Comparison of ENCODE assay signal across 8 cellular contexts in genomic region chr2:75710577-75711253, GRCh38. TPM values are rescaled to one million over a fixed set of nuclear protein-coding genes. Genes with fewer than 3 reads are reported as not detected.
A peak's percentile ranks its signal among the peaks of the same experiment; 100 is the strongest.
DNase-seq lines count a peak whose midpoint lies in the region; ATAC-seq and TF ChIP-seq lines count a peak whose summit lies in the region.

TSS of gene GCFC2 (minus strand) at chr2:75710915. CDS start at chr2:75710855, 60 bp downstream.

- no peaks in the 10 kb centered on the region for H4K20me1 ChIP-seq in OCI-LY7 (ENCODE audit: insufficient read depth, low read length)

- H3K4me3 ChIP-seq in OCI-LY7 (ENCODE audit: low read depth, low read length, poor library complexity, severe bottlenecking), result peak within 1 kb of the TSS; percentile 72

- no TSS peak for BruUV-seq in OCI-LY7 (replicated peaks; lab: Mats Ljungman, UMichigan)

- DNase-seq in DMS 273 treated with DMSO at 0.1 percent for 48 hours (lab: John Stamatoyannopoulos, UW) (peak; percentile 65), HuH-7 (ENCODE audit: low spot score) (peak; percentile 90), OCI-LY7 (ENCODE audit: low spot score) (peak; percentile 91), activated T-cell treated with anti-CD3 and anti-CD28 coated beads for 24 hours (ENCODE audit: low read depth) (peak; percentile 80), epithelial cell of prostate (ENCODE audit: low read depth, low spot score) (peak; percentile 26), mucosa of gallbladder (ENCODE audit: low spot score) (peak; percentile 89)
- DNase-seq in stimulated activated CD8-positive, alpha-beta memory T cell treated with anti-CD3 and anti-CD28 coated beads, Interleukin-4, amount 100 ng/mL, for 48 hours, result peak; percentile 90

- peaks cover 21% of the 10 kb centered on the region for H3K4me1 ChIP-seq in OCI-LY7 (ENCODE audit: insufficient read depth, low read length, poor library complexity, severe bottlenecking)

- peak; percentile 95 for ATAC-seq in GM21515 (IDR thresholded peaks at IDR 0.05; ENCODE audit: unreplicated experiment)

- H3K36me3 ChIP-seq in OCI-LY7 (ENCODE audit: insufficient read depth, low read length), result peaks cover 6% of the 10 kb centered on the region

- H3K9me3 ChIP-seq in OCI-LY7 (ENCODE audit: low read length), result no peaks in the 10 kb centered on the region

- POLR2A ChIA-PET in OCI-LY7 (lab: Charles Lee), result interaction anchor here (1.0 to 2.2 kb wide), 4 partner anchors 11 to 63 kb away, joined by 4 to 10 read pairs (median 6); no protein-coding TSS in a partner anchor

- peak within 1 kb of the TSS; percentile 99 for H3K4me2 ChIP-seq in OCI-LY7 (ENCODE audit: low read length)

- intact Hi-C loops in OCI-LY7 (cut with micrococcal nuclease; ENCODE audit: unreplicated experiment), result loop anchor here (2.0 kb wide), 1 partner anchor 64 kb away; the partner anchor contains the start of gene MRPL19

- peak within 1 kb of the TSS; percentile 100 for H2AFZ ChIP-seq in OCI-LY7 (ENCODE audit: low read length)

- peak within 1 kb of the TSS; percentile 83 for H3K27ac ChIP-seq in OCI-LY7 (ENCODE audit: low read depth, low read length, poor library complexity, severe bottlenecking)
- H3K27ac ChIP-seq in epithelial cell of prostate, result peak within 1 kb of the TSS; percentile 85

- CTCF ChIA-PET in OCI-LY7 (lab: Charles Lee; ENCODE audit: unreplicated experiment), result no interaction called here

- H3K9me2 ChIP-seq in OCI-LY7 (ENCODE audit: insufficient read depth, low read length), result no peaks in the 10 kb centered on the region

- TF ChIP-seq CTCF in OCI-LY7 (conservative IDR thresholded peaks at IDR 0.05; ENCODE audit: low read length), result peak; percentile 45

- peaks cover 34% of the 10 kb centered on the region; the same call in 1 of the 2 replicates for H3K79me2 ChIP-seq in OCI-LY7 (ENCODE audit: insufficient read depth, low read depth, low read length)

RNA-seq across cellular contexts. Expression of gene GCFC2, which starts in this region (rescaled TPM):
- total RNA-seq in OCI-LY7 (2014; rRNA removed; shearing (Covaris generic)), result 21.8 and 29.0 TPM in 2 replicates
- total RNA-seq in OCI-LY7 (2022) (17.3 and 19.3 TPM in 2 replicates), mucosa of gallbladder (11.0 TPM)

Comparison
In these comparisons a context has a peak if more than half of its experiments do, and no peak if none do; other contexts are left out.
1. Peak in every context shown above with its lines: DNase-seq, ATAC-seq, H3K4me3 ChIP-seq and H3K27ac ChIP-seq.
2. DNase-seq: peak in every context shown above with its lines; median percentile 91 in OCI-LY7; 90 in HuH-7; 90 in stimulated activated CD8-positive, alpha-beta memory T cell treated with anti-CD3 and anti-CD28 coated beads, Interleukin-4, amount 100 ng/mL, for 48 hours; 89 in mucosa of gallbladder; 80 in activated T-cell treated with anti-CD3 and anti-CD28 coated beads for 24 hours; 65 in DMS 273 treated with DMSO at 0.1 percent for 48 hours; 26 in epithelial cell of prostate.